In the genomic region with DNA sequence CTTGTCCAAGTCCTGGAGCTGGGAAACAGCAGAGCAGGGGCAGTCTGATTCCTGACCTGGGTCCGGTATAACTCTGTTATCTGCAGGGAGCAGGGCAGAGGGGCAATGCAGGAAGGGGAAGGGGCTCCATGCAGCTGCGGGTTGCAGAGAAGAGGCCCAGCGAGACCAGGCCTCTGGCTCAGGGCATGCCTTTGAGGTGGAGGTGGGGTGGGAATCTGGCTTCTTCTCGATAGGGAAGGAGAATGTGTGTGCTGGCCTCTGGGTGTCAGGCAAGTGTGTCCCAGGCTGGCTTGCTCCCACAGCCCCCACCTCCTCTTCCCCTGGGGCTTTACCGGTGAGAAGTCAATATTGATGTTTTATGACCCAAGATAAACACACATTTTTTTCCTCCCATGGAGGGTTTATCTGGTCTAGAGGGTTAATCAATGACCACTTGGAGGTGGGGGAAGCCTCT, we compare ENCODE assay signal across 19 cellular contexts.
DNase-seq lines count a peak whose midpoint lies in the region; TF ChIP-seq lines count a peak whose summit lies in the region.
"Had no signal": no experiment of that assay in that cellular context is flagged by ENCODE, and none has a peak within 500 bp of the region (broad histone marks: within the 10 kb centered on the region; RNA-seq: fewer than 3 reads in every experiment).

No MANE protein-coding gene starts in this region.

- peaks cover 18% of the 10 kb centered on the region for H3F3A ChIP-seq in neural progenitor cell (ENCODE audit: low read depth)

- no peaks in the 10 kb centered on the region for H3K36me3 ChIP-seq in BLaER1
- H3K36me3 ChIP-seq in neural progenitor cell, result no peaks in the 10 kb centered on the region
- H3K36me3 ChIP-seq: gastrocnemius medialis, uterus had no signal

- H3K9me3 ChIP-seq in BLaER1, result no peaks in the 10 kb centered on the region
- no peaks in the 10 kb centered on the region for H3K9me3 ChIP-seq in neural progenitor cell (ENCODE audit: low read depth)
- H3K9me3 ChIP-seq: gastrocnemius medialis, psoas muscle, uterus had no signal

- H3K9ac ChIP-seq in BLaER1 (no peak overlapping the region), neural progenitor cell (no peak overlapping the region)

- H3K4me1 Mint-ChIP-seq in neural progenitor cell, result peaks cover 14% of the 10 kb centered on the region

- H3K4me2 ChIP-seq in BLaER1 (0 out of 2 replicates have a peak overlapping the region, but pooled peaks have one; percentile 19), neural progenitor cell (no peak overlapping the region)

- no peak overlapping the region for H2AFZ ChIP-seq in neural progenitor cell (replicated peaks)

- H3K79me2 ChIP-seq in neural progenitor cell (ENCODE audit: low read depth), result no peaks in the 10 kb centered on the region

- H3K4me1 ChIP-seq in BLaER1 (peaks cover 48% of the 10 kb centered on the region), neural progenitor cell (peaks cover 27% of the 10 kb centered on the region)

- TF ChIP-seq CTCF in epithelial cell of proximal tubule (conservative IDR thresholded peaks at IDR 0.05; ENCODE audit: low read depth, low read length), result peak; percentile 20
- no peak for TF ChIP-seq CTCF in neural progenitor cell (IDR thresholded peaks at IDR 0.05)

- DNase-seq in HuH-7.5 (ENCODE audit: low spot score), result peak; percentile 62
- DNase-seq in epithelial cell of proximal tubule (ENCODE audit: low read depth), result no peak
- DNase-seq in neural progenitor cell (ENCODE audit: low spot score), result no peak
- DNase-seq in NCI-H526 (lab: John Stamatoyannopoulos, UW), result no peak
- no peak for DNase-seq in NCI-H1417 (lab: John Stamatoyannopoulos, UW)
- DNase-seq in activated gamma-delta T cell (lab: John Stamatoyannopoulos, UW), result no peak
- DNase-seq in ecto neural progenitor cell (ENCODE audit: low spot score), result no peak
- DNase-seq: activated naive CD4-positive, alpha-beta T cell treated with Interleukin-2 at 50 U/mL for 16 hours; CD8-positive, alpha-beta memory T cell; cortex of kidney; gastrocnemius medialis; naive thymus-derived CD4-positive, alpha-beta T cell; NCI-H187 treated with DMSO at 0.1 percent for 48 hours; psoas muscle; SHP77 treated with DMSO at 0.1 percent for 48 hours; stimulated activated naive CD4-positive, alpha-beta T cell treated with Interleukin-2 at 50 U/mL for 16 hours had no signal

- H3K4me3 Mint-ChIP-seq in neural progenitor cell, result no peak overlapping the region
- H3K4me3 Mint-ChIP-seq: CD8-positive, alpha-beta memory T cell; naive thymus-derived CD4-positive, alpha-beta T cell; T-helper 2 cell treated with Interferon-gamma antibody and Interleukin-4, amounts not matched to agents 5 μg/mL and 100 μg/mL, for 36 hours had no signal

- H3K4me3 ChIP-seq in BLaER1, result no peak overlapping the region
- H3K4me3 ChIP-seq in epithelial cell of proximal tubule (ENCODE audit: low read depth, low read length), result no peak overlapping the region
- no peak overlapping the region for H3K4me3 ChIP-seq in neural progenitor cell
- H3K4me3 ChIP-seq: gastrocnemius medialis, psoas muscle, uterus had no signal

- H3K27me3 ChIP-seq in BLaER1 (no peaks in the 10 kb centered on the region), neural progenitor cell (no peaks in the 10 kb centered on the region)
- H3K27me3 ChIP-seq: gastrocnemius medialis, uterus had no signal

- peaks cover 8% of the 10 kb centered on the region for H3K27me3 Mint-ChIP-seq in neural progenitor cell (ENCODE audit: insufficient read depth, low read depth)
- H3K27me3 Mint-ChIP-seq: CD8-positive, alpha-beta memory T cell had no signal

- no peaks in the 10 kb centered on the region for H3K36me3 Mint-ChIP-seq in neural progenitor cell
- H3K36me3 Mint-ChIP-seq: CD8-positive, alpha-beta memory T cell; naive thymus-derived CD4-positive, alpha-beta T cell had no signal

- H3K27ac Mint-ChIP-seq in neural progenitor cell, result peak overlapping the region; percentile 75
- H3K27ac Mint-ChIP-seq: T-helper 2 cell treated with Interferon-gamma antibody and Interleukin-4, amounts not matched to agents 5 μg/mL and 100 μg/mL, for 36 hours had no signal

- H3K9me3 Mint-ChIP-seq in neural progenitor cell, result no peaks in the 10 kb centered on the region
- H3K9me3 Mint-ChIP-seq: CD8-positive, alpha-beta memory T cell; naive thymus-derived CD4-positive, alpha-beta T cell; T-helper 2 cell treated with Interferon-gamma antibody and Interleukin-4, amounts not matched to agents 5 μg/mL and 100 μg/mL, for 36 hours had no signal

- H4K20me1 ChIP-seq in BLaER1 (no peaks in the 10 kb centered on the region), neural progenitor cell (ENCODE audit: low read depth) (no peaks in the 10 kb centered on the region)

- H3K27ac ChIP-seq in BLaER1 (peak overlapping the region; percentile 18; the same call in 1 of the 2 replicates), neural progenitor cell (no peak overlapping the region)
- H3K27ac ChIP-seq: gastrocnemius medialis, psoas muscle, uterus had no signal
